ENCODE assay signal across 9 cellular contexts in genomic region chr12:132491761-132492378, GRCh38. TPM values are rescaled to one million over a fixed set of nuclear protein-coding genes. Genes with fewer than 3 reads are reported as not detected.
A peak's percentile ranks its signal among the peaks of the same experiment; 100 is the strongest.
DNase-seq lines count a peak whose midpoint lies in the region; ATAC-seq and TF ChIP-seq lines count a peak whose summit lies in the region.
"Had no signal": no experiment of that assay in that cellular context is flagged by ENCODE, and none has a peak within 500 bp of the region (broad histone marks: within the 10 kb centered on the region; RNA-seq: fewer than 3 reads in every experiment).

No MANE protein-coding gene starts in this region.

- H3F3A ChIP-seq in DOHH2 (ENCODE audit: control insufficient read depth, insufficient read depth) = peaks cover 3% of the 10 kb centered on the region

- H3K36me3 ChIP-seq in DOHH2 (ENCODE audit: control insufficient read depth, low read length) (peaks cover 5% of the 10 kb centered on the region; the same call in 1 of the 2 replicates), RWPE2 (ENCODE audit: low read depth) (peaks cover 5% of the 10 kb centered on the region), fibroblast of lung (ENCODE audit: control insufficient read depth, insufficient read depth, low read length) (no peaks in the 10 kb centered on the region)

- H3K27me3 ChIP-seq in DOHH2 (ENCODE audit: control insufficient read depth, low read length) (peaks cover 13% of the 10 kb centered on the region), RWPE2 (ENCODE audit: insufficient read depth, poor library complexity, severe bottlenecking) (no peaks in the 10 kb centered on the region), fibroblast of lung (ENCODE audit: control insufficient read depth, insufficient read depth, low read length) (no peaks in the 10 kb centered on the region)

- H3K4me1 ChIP-seq in DOHH2 (ENCODE audit: control insufficient read depth, low read length) (peaks cover 34% of the 10 kb centered on the region), RWPE2 (ENCODE audit: insufficient read depth, poor library complexity, severe bottlenecking) (no peaks in the 10 kb centered on the region), fibroblast of lung (ENCODE audit: control insufficient read depth, extremely low read depth, insufficient read depth, low read length) (no peaks in the 10 kb centered on the region)

- ATAC-seq in RWPE2 (ENCODE audit: low read depth) (no peak), GM21619 (IDR thresholded peaks at IDR 0.05; ENCODE audit: unreplicated experiment) (no peak), HG02623 (IDR thresholded peaks at IDR 0.05; ENCODE audit: unreplicated experiment) (no peak), HG02938 (IDR thresholded peaks at IDR 0.05; ENCODE audit: unreplicated experiment) (no peak)

- H3K4me2 ChIP-seq in DOHH2 (ENCODE audit: low read length) (peak overlapping the region; percentile 68), fibroblast of lung (ENCODE audit: extremely low read depth, insufficient read depth, low read length) (peak overlapping the region; percentile 95)

- no peaks in the 10 kb centered on the region for H3K9me3 ChIP-seq in DOHH2 (ENCODE audit: control insufficient read depth, insufficient read depth, low read length)
- no peaks in the 10 kb centered on the region for H3K9me3 ChIP-seq in RWPE2 (ENCODE audit: severe bottlenecking)
- H3K9me3 ChIP-seq in fibroblast of lung (ENCODE audit: control insufficient read depth, insufficient read depth, low read depth, low read length) = no peaks in the 10 kb centered on the region

- DNase-seq in RWPE2 (ENCODE audit: low spot score) = no peak
- no peak for DNase-seq in fibroblast of lung (ENCODE audit: low read depth in 2 of 2)
- no peak for DNase-seq in retinal pigment epithelial cell (ENCODE audit: low read depth)
- DNase-seq in cerebellar nuclear complex (lab: John Stamatoyannopoulos, UW) = no peak

- H3K9me2 ChIP-seq in DOHH2 (replicated peaks; ENCODE audit: control insufficient read depth, low read length) = no peaks in the 10 kb centered on the region

- no peak overlapping the region for H2AFZ ChIP-seq in fibroblast of lung (ENCODE audit: low read length)

- H3K9ac ChIP-seq in fibroblast of lung (ENCODE audit: insufficient read depth, low read length) = no peak overlapping the region
- H3K9ac ChIP-seq: KMS-11 had no signal

- no peak overlapping the region for H3K27ac ChIP-seq in DOHH2 (ENCODE audit: low read depth, low read length)
- no peak overlapping the region for H3K27ac ChIP-seq in RWPE2 (ENCODE audit: poor library complexity, severe bottlenecking)
- no peak overlapping the region for H3K27ac ChIP-seq in fibroblast of lung (ENCODE audit: insufficient read depth, low read length)
- H3K27ac ChIP-seq: KMS-11 had no signal

- no peak for TF ChIP-seq CTCF in DOHH2 (IDR thresholded peaks at IDR 0.05; ENCODE audit: low read depth, low read length, poor library complexity, severe bottlenecking)
- no peak for TF ChIP-seq CTCF in RWPE2 (IDR thresholded peaks at IDR 0.05; ENCODE audit: poor library complexity, severe bottlenecking)
- TF ChIP-seq CTCF in fibroblast of lung (conservative IDR thresholded peaks at IDR 0.05 in 1 of 2, IDR thresholded peaks at IDR 0.05 in 1 of 2; ENCODE audit: low read depth in 1 of 2, low read length in 2 of 2) = no peak
- TF ChIP-seq CTCF in retinal pigment epithelial cell (conservative IDR thresholded peaks at IDR 0.05; ENCODE audit: low read depth, low read length) = no peak

- H3K4me3 ChIP-seq in DOHH2 (ENCODE audit: low read length) (peak overlapping the region; percentile 79), RWPE2 (ENCODE audit: severe bottlenecking) (peak overlapping the region; percentile 65), fibroblast of lung (replicated peaks in 1 of 4; ENCODE audit: control extremely low read depth in 1 of 4, insufficient read depth in 1 of 4, low read depth in 3 of 4, low read length in 4 of 4) (peak overlapping the region in 3 of 4 experiments; percentile 72 to 89 (median 78)), retinal pigment epithelial cell (ENCODE audit: low read length) (peak overlapping the region; percentile 63)

- H3K79me2 ChIP-seq in DOHH2 (ENCODE audit: control insufficient read depth, low read length) = peaks cover 63% of the 10 kb centered on the region
- H3K79me2 ChIP-seq in fibroblast of lung (ENCODE audit: control insufficient read depth, insufficient read depth, low read length) = peaks cover 52% of the 10 kb centered on the region

- H4K20me1 ChIP-seq in DOHH2 (ENCODE audit: control insufficient read depth, insufficient read depth, low read depth, low read length) (peaks cover 22% of the 10 kb centered on the region), fibroblast of lung (ENCODE audit: control insufficient read depth, extremely low read depth, insufficient read depth, low read length) (no peaks in the 10 kb centered on the region)

RNA-seq across cellular contexts. Expression of gene FBRSL1, which starts 1.9 kb away (rescaled TPM):
- 1.8 and 2.1 TPM in 2 replicates for total RNA-seq in fibroblast of lung
- 1.4 and 2.3 TPM in 2 replicates for polyA plus RNA-seq in fibroblast of lung
- polyA plus RNA-seq in fibroblast of lung (2012) = 15.6 and 23.0 TPM in 2 replicates
- polyA minus RNA-seq in fibroblast of lung (ENCODE audit: low replicate concordance) = 1.9 and 24.2 TPM in 2 replicates
